Comparison of ENCODE assay signal across 1 cellular context in genomic region chr16:67928147-67928546, GRCh38.
TF ChIP-seq lines count a peak whose summit lies in the region.

No MANE protein-coding gene starts in this region.

TF ChIP-seq in GM12878, 131 proteins besides CTCF, POLR2A, EP300 and RAD21:
- TF ChIP-seq CBFB (IDR thresholded peaks at IDR 0.05; ENCODE audit: low read depth): no peak
- 0 out of 2 replicates have a peak, but pooled peaks have one; percentile 3 for TF ChIP-seq POLR2AphosphoS5 (IDR thresholded peaks at IDR 0.05; ENCODE audit: low read length)
- TF ChIP-seq ZNF592 (IDR thresholded peaks at IDR 0.05): no peak
TF ChIP-seq in GM12878: peak in this region for 1.
